ENCODE assay signal across 33 cellular contexts in the genomic region with DNA sequence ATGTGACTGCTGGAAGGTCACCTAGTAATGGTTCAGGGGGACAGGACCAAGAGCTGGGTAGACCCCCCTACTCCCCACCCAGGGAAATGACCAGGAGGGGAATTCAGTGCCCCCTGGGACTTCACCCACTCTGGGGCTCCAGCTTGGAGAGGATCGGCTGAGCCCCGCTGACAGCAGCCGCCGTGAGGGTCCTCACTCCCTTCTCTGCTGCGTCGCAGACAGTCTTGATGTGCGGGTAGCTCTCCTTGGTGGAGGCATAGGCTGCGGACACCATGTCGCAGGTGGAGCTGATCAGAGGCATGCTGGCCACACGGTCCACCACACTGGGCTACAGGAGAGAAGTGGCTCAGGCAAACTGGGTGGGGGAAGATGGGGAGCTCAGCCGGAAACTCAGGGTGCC. TPM values are rescaled to one million over a fixed set of nuclear protein-coding genes. Genes with fewer than 3 reads are reported as not detected.
"Had no signal": no experiment of that assay in that cellular context is flagged by ENCODE, and none has a peak within 500 bp of the region (broad histone marks: within the 10 kb centered on the region; RNA-seq: fewer than 3 reads in every experiment).

No MANE protein-coding gene starts in this region.

- FAIRE-seq: kidney had no signal

- H3K4me3 ChIP-seq: dorsolateral prefrontal cortex, esophagus muscularis mucosa, gastroesophageal sphincter, heart left ventricle, hepatocyte, neural progenitor cell, prostate gland, right atrium auricular region, smooth muscle cell, suprapubic skin, transverse colon, upper lobe of right lung, uterus had no signal

- H3K9me3 ChIP-seq: esophagus muscularis mucosa, gastroesophageal sphincter, heart left ventricle, prostate gland, right atrium auricular region, suprapubic skin, transverse colon, upper lobe of right lung, uterus had no signal

- H3K4me2 ChIP-seq: hepatocyte, neural progenitor cell, smooth muscle cell had no signal

- ATAC-seq: foreskin keratinocyte; gastroesophageal sphincter; left lobe of liver; naive thymus-derived CD4-positive, alpha-beta T cell; sciatic nerve; stimulated activated naive CD8-positive, alpha-beta T cell treated with anti-CD3 and anti-CD28 coated beads, Interleukin-15, amount 100 ng/mL, for 72 hours; upper lobe of right lung had no signal

- H3K9ac ChIP-seq: neural progenitor cell had no signal

- H3K27me3 ChIP-seq: dorsolateral prefrontal cortex, esophagus muscularis mucosa, foreskin keratinocyte, gastroesophageal sphincter, heart left ventricle, hepatocyte, neural progenitor cell, right atrium auricular region, suprapubic skin, transverse colon, upper lobe of right lung, uterus had no signal

- H3K4me1 ChIP-seq: foreskin keratinocyte, gastroesophageal sphincter, heart left ventricle, neural progenitor cell, prostate gland, right atrium auricular region, upper lobe of right lung, uterus had no signal

- H3K27ac ChIP-seq: epithelial cell of prostate, esophagus muscularis mucosa, foreskin keratinocyte, gastroesophageal sphincter, heart left ventricle, neural progenitor cell, prostate gland, right atrium auricular region, suprapubic skin, transverse colon, upper lobe of right lung, uterus had no signal

- H3K36me3 ChIP-seq: neural progenitor cell, uterus had no signal

- DNase-seq: dorsolateral prefrontal cortex; effector CD4-positive, alpha-beta T cell; foreskin keratinocyte; heart left ventricle; kidney; mesendoderm; midbrain; naive thymus-derived CD4-positive, alpha-beta T cell; nucleus accumbens; stimulated activated CD4-positive, alpha-beta T cell treated with anti-CD3 and anti-CD28 coated beads, Interleukin-12 subunit alpha, Interleukin-12 subunit beta, amount 100 ng/mL, for 4 hours; stimulated activated CD4-positive, alpha-beta T cell treated with anti-CD3 and anti-CD28 coated beads, Interleukin-1b, Interleukin-23, amount 100 ng/mL, for 48 hours; stimulated activated CD4-positive, alpha-beta T cell treated with anti-CD3 and anti-CD28 coated beads, Interleukin-4, amount 100 ng/mL, for 1 hour; stimulated activated CD8-positive, alpha-beta memory T cell treated with anti-CD3 and anti-CD28 coated beads, Interleukin-4, amount 100 ng/mL, for 48 hours; stimulated activated naive CD4-positive, alpha-beta T cell; stimulated activated naive CD8-positive, alpha-beta T cell treated with anti-CD3 and anti-CD28 coated beads, Interleukin-15, amount 100 ng/mL, for 72 hours; transverse colon; upper lobe of right lung; uterus had no signal

- H2AFZ ChIP-seq: hepatocyte, neural progenitor cell had no signal

RNA-seq across cellular contexts. Expression of a gene that starts 43.0 kb away (rescaled TPM):
- total RNA-seq: fibroblast of lung, foreskin keratinocyte, hepatocyte, left lobe of liver, lung microvascular endothelial cell, osteocyte, right atrium auricular region, smooth muscle cell, upper lobe of right lung had no signal
- polyA plus RNA-seq: fibroblast of lung, foreskin keratinocyte, hepatocyte, liver, smooth muscle cell had no signal
